8 cellular contexts compared by ENCODE assay signal in genomic region chr5:176648467-176649194, GRCh38. TPM values are rescaled to one million over a fixed set of nuclear protein-coding genes. Genes with fewer than 3 reads are reported as not detected.
A peak's percentile ranks its signal among the peaks of the same experiment; 100 is the strongest.
DNase-seq lines count a peak whose midpoint lies in the region; ATAC-seq and TF ChIP-seq lines count a peak whose summit lies in the region.

No MANE protein-coding gene starts in this region.

- H3K9me3 ChIP-seq in body of pancreas (no peaks in the 10 kb centered on the region), mucosa of stomach (ENCODE audit: control insufficient read depth, low read length) (no peaks in the 10 kb centered on the region), BE2C (no peaks in the 10 kb centered on the region)

- H3K36me3 ChIP-seq in body of pancreas (replicated peaks in 1 of 2; ENCODE audit: insufficient read depth in 1 of 2, low read depth in 2 of 2) (no peaks in the 10 kb centered on the region), mucosa of stomach (ENCODE audit: control insufficient read depth, insufficient read depth, low read length) (no peaks in the 10 kb centered on the region), BE2C (no peaks in the 10 kb centered on the region)

- no peak for TF ChIP-seq CTCF in body of pancreas (IDR thresholded peaks at IDR 0.05)
- TF ChIP-seq CTCF in BE2C (IDR thresholded peaks at IDR 0.05; ENCODE audit: low read depth, low read length) = no peak

- WGBS in body of pancreas, 2 donors = 70 to 72% methylated on average over 10 to 14 of the region's 15 CpGs

- DNase-seq in stimulated activated CD4-positive, alpha-beta T cell treated with anti-CD3 and anti-CD28 coated beads, Interleukin-4, amount 100 ng/mL, for 1 hour = peak; percentile 28
- DNase-seq in stimulated activated CD4-positive, alpha-beta T cell treated with anti-CD3 and anti-CD28 coated beads, Interleukin-12 subunit alpha, Interleukin-12 subunit beta, amount 100 ng/mL, for 4 hours = no peak
- no peak for DNase-seq in body of pancreas
- DNase-seq in BE2C = no peak
- DNase-seq in NK-92 treated with Interleukin-12 subunit alpha and Interleukin-12 subunit beta, amount 100 ng/mL, for 24 hours (lab: John Stamatoyannopoulos, UW) = no peak

- H3K27ac ChIP-seq in body of pancreas = peak overlapping the region in 3 of 4 donors; percentile 59 to 81 (median 75)

- intact Hi-C loops in body of pancreas (cut with DNase I) = no loop called here

- H3K4me1 ChIP-seq in body of pancreas = peaks cover 18% of the 10 kb centered on the region
- peaks cover 28% of the 10 kb centered on the region for H3K4me1 ChIP-seq in mucosa of stomach (ENCODE audit: control insufficient read depth, insufficient read depth, low read length)
- H3K4me1 ChIP-seq in BE2C = peaks cover 4% of the 10 kb centered on the region

- no peak overlapping the region for H3K4me3 ChIP-seq in body of pancreas
- peak overlapping the region; percentile 80 for H3K4me3 ChIP-seq in mucosa of stomach (ENCODE audit: low read length)
- no peak overlapping the region; the same call in 1 of the 2 replicates for H3K4me3 ChIP-seq in BE2C (ENCODE audit: low read depth, low read length)

- H3K9ac ChIP-seq in mucosa of stomach (ENCODE audit: low read length) = peak overlapping the region; percentile 92

- TF ChIP-seq POLR2A in body of pancreas (IDR thresholded peaks at IDR 0.05) = no peak

- H3K27me3 ChIP-seq in body of pancreas (no peaks in the 10 kb centered on the region), mucosa of stomach (ENCODE audit: control insufficient read depth, insufficient read depth, low read length) (peaks cover 2% of the 10 kb centered on the region), BE2C (no peaks in the 10 kb centered on the region)

- ATAC-seq in body of pancreas (no peak), esophagus mucosa (no peak), HG03025 (IDR thresholded peaks at IDR 0.05; ENCODE audit: low FRiP score, unreplicated experiment) (no peak)

RNA-seq across cellular contexts. Expression of gene TSPAN17, which starts 1.3 kb away (rescaled TPM):
- total RNA-seq in body of pancreas = 10 to 100 TPM; 24.1 to 37.6 TPM
- polyA plus RNA-seq in BE2C (2012; ENCODE audit: insufficient read depth, insufficient read length, low read depth) = 26.0 TPM
- total RNA-seq in esophagus mucosa = 24.0 TPM

RNA-seq across cellular contexts. Expression of gene EIF4E1B, which starts 18.2 kb away (rescaled TPM):
- total RNA-seq in body of pancreas (10 to 100 TPM in 1 of 2 donors, under 1 TPM in 1; 0.26 to 11.5 TPM), esophagus mucosa (not detected)
- polyA plus RNA-seq in BE2C (2012; ENCODE audit: insufficient read depth, insufficient read length, low read depth) = not detected

RNA-seq across cellular contexts. Expression of gene SNCB, which starts 18.3 kb away (rescaled TPM):
- total RNA-seq in body of pancreas = not detected
- 4.1 TPM for polyA plus RNA-seq in BE2C (2012; ENCODE audit: insufficient read depth, insufficient read length, low read depth)
- total RNA-seq in esophagus mucosa = not detected

RNA-seq across cellular contexts. Expression of gene GPRIN1, which starts 38.7 kb away (rescaled TPM):
- 1 to 10 TPM in 1 of 2 donors, under 1 TPM in 1; 0.26 to 1.3 TPM for total RNA-seq in body of pancreas
- 10.1 TPM for polyA plus RNA-seq in BE2C (2012; ENCODE audit: insufficient read depth, insufficient read length, low read depth)
- total RNA-seq in esophagus mucosa = 1.9 TPM
